Comparison of ENCODE assay signal across 9 cellular contexts in the genomic region with DNA sequence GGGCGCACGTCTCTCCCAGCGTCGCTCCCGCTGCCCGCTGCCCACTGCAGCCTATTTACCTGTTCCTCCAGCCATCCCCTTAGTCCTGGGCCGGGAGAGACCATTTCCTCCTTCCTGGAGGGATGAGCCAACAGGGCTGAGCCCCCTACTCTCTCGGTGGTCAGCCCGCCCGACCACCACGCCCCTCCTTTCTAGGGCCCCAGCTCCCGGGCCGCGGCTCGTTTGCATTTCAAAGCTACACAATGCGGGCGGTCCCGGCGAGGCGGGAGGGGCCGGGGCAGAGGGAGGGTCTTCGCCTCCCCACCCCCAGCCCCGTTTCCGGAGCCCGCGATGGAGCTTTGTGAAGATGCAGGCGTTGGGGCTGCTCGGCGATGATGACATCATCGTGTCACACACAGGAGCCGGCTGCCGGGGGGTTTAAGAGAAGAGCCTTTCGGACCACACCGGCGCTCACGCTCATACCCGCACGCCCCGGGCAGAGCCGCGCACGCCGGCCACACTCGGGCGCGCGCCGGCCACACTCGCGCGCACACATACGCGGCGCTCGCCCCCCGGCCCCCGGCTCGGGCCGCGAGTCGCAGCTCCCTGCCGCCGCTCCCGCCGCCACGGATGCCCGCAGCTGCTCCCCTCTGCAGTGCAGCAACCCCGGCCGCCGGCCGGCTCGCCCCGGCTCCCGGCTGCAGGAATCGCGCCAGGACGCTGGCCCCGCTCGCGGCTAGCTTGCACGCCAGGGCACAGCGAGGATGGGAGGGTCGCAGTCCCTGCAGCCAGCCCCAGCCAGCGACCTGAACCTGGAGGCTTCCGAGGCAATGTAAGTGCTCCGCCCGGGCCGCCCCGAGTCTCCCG.
DNase-seq lines count a peak whose midpoint lies in the region; ATAC-seq and TF ChIP-seq lines count a peak whose summit lies in the region.
"Had no signal": no experiment of that assay in that cellular context is flagged by ENCODE, and none has a peak within 500 bp of the region (broad histone marks: within the 10 kb centered on the region; RNA-seq: fewer than 3 reads in every experiment).

No MANE protein-coding gene starts in this region.

- 0% methylated on average over 76 to 83 of the region's 90 CpGs for WGBS in mesodermal cell (ENCODE audit: insufficient coverage in 2 of 2), 2 experiments

- H3K36me3 ChIP-seq in ACC112 (ENCODE audit: insufficient read depth, low read length) (no peaks in the 10 kb centered on the region), mesodermal cell (ENCODE audit: control insufficient read depth, insufficient read depth, low read length) (peaks cover 3% of the 10 kb centered on the region)

- peak overlapping the region; percentile 48 for H2AFZ ChIP-seq in ACC112 (ENCODE audit: low read length, unreplicated experiment)

- no peak for TF ChIP-seq CTCF in coronary artery (IDR thresholded peaks at IDR 0.05)

- DNase-seq in NCI-H1092 (lab: John Stamatoyannopoulos, UW), result peak; percentile 71
- DNase-seq in coronary artery (ENCODE audit: low spot score), result no peak
- DNase-seq in stimulated activated CD4-positive, alpha-beta T cell treated with anti-CD3 and anti-CD28 coated beads, Interleukin-4, amount 100 ng/mL, for 24 hours, result no peak
- DNase-seq in activated CD8-positive, alpha-beta memory T cell treated with anti-CD3 and anti-CD28 coated beads, Interleukin-2, amount 10 ng/mL, durations not matched to agents 7 days and 5 days, result no peak
- DNase-seq: naive B cell had no signal

- H3K4me1 ChIP-seq in ACC112 (ENCODE audit: control insufficient read depth, insufficient read depth, low read length, unreplicated experiment) (peaks cover 4% of the 10 kb centered on the region), mesodermal cell (ENCODE audit: control insufficient read depth, insufficient read depth, low read length, poor library complexity, severe bottlenecking) (no peaks in the 10 kb centered on the region)

- H3K9me3 Mint-ChIP-seq in activated CD8-positive, alpha-beta memory T cell treated with anti-CD3 and anti-CD28 coated beads, Interleukin-2, amount 10 ng/mL, durations not matched to agents 7 days and 5 days (ENCODE audit: low read depth), result no peaks in the 10 kb centered on the region
- H3K9me3 Mint-ChIP-seq: naive B cell had no signal

- H3K4me3 ChIP-seq in ACC112 (ENCODE audit: low read depth, low read length), result peak overlapping the region; percentile 81
- H3K4me3 ChIP-seq in coronary artery, result peak overlapping the region; percentile 66
- peak overlapping the region; percentile 48 for H3K4me3 ChIP-seq in mesodermal cell (ENCODE audit: extremely low read depth, insufficient read depth, low read length, poor library complexity, severe bottlenecking)

- peaks cover 3% of the 10 kb centered on the region for H3K4me1 Mint-ChIP-seq in activated CD8-positive, alpha-beta memory T cell treated with anti-CD3 and anti-CD28 coated beads, Interleukin-2, amount 10 ng/mL, durations not matched to agents 7 days and 5 days

- no peak overlapping the region for H3K27ac Mint-ChIP-seq in activated CD8-positive, alpha-beta memory T cell treated with anti-CD3 and anti-CD28 coated beads, Interleukin-2, amount 10 ng/mL, durations not matched to agents 7 days and 5 days
- H3K27ac Mint-ChIP-seq: naive B cell had no signal

- H3K27ac ChIP-seq in ACC112 (ENCODE audit: low read depth, low read length) (no peak overlapping the region), coronary artery (no peak overlapping the region), mesodermal cell (ENCODE audit: low read depth, low read length, severe bottlenecking) (peak overlapping the region; percentile 67)

- peaks cover 75% of the 10 kb centered on the region for H3K27me3 Mint-ChIP-seq in activated CD8-positive, alpha-beta memory T cell treated with anti-CD3 and anti-CD28 coated beads, Interleukin-2, amount 10 ng/mL, durations not matched to agents 7 days and 5 days

- H3K9me3 ChIP-seq in mesodermal cell (ENCODE audit: control insufficient read depth, low read length), result no peaks in the 10 kb centered on the region

- H3K4me3 Mint-ChIP-seq in activated CD8-positive, alpha-beta memory T cell treated with anti-CD3 and anti-CD28 coated beads, Interleukin-2, amount 10 ng/mL, durations not matched to agents 7 days and 5 days, result no peak overlapping the region

- no peaks in the 10 kb centered on the region for H3K36me3 Mint-ChIP-seq in activated CD8-positive, alpha-beta memory T cell treated with anti-CD3 and anti-CD28 coated beads, Interleukin-2, amount 10 ng/mL, durations not matched to agents 7 days and 5 days

- CTCF ChIA-PET in activated CD8-positive, alpha-beta memory T cell treated with anti-CD3 and anti-CD28 coated beads, Interleukin-2, amount 10 ng/mL, durations not matched to agents 7 days and 5 days (lab: Charles Lee), result no interaction called here

- ATAC-seq in GM19324 (IDR thresholded peaks at IDR 0.05; ENCODE audit: low FRiP score, unreplicated experiment) (no peak), HG03108 (IDR thresholded peaks at IDR 0.05; ENCODE audit: unreplicated experiment) (no peak)
- no peak for ATAC-seq in activated CD8-positive, alpha-beta memory T cell treated with anti-CD3 and anti-CD28 coated beads, Interleukin-2, amount 10 ng/mL, durations not matched to agents 7 days and 5 days

- H3K27me3 ChIP-seq in ACC112 (ENCODE audit: insufficient read depth, low read length), result no peaks in the 10 kb centered on the region; the same call in 1 of the 2 replicates

- peaks cover 2% of the 10 kb centered on the region for H3K79me2 ChIP-seq in ACC112 (ENCODE audit: control insufficient read depth, insufficient read depth, low read length, unreplicated experiment)
